10 cellular contexts compared by ENCODE assay signal in genomic region chr1:164563821-164564251, GRCh38. TPM values are rescaled to one million over a fixed set of nuclear protein-coding genes. Genes with fewer than 3 reads are reported as not detected.
DNase-seq lines count a peak whose midpoint lies in the region; ATAC-seq, FAIRE-seq and TF ChIP-seq lines count a peak whose summit lies in the region.
"Had no signal": no experiment of that assay in that cellular context is flagged by ENCODE, and none has a peak within 500 bp of the region (broad histone marks: within the 10 kb centered on the region; RNA-seq: fewer than 3 reads in every experiment).

No MANE protein-coding gene starts in this region.

- H3K27ac Mint-ChIP-seq in endodermal cell: no peak overlapping the region
- H3K27ac Mint-ChIP-seq in stimulated activated memory B cell treated with anti-CD40 and anti-IgM and Interleukin-4, amounts not matched to agents 10 μg/mL and 1 μg/mL and 100 μg/mL, for 72 hours: no peak overlapping the region
- H3K27ac Mint-ChIP-seq: activated B cell treated with CpG ODN at 0.5 μM for 24 hours had no signal

- H3K36me3 Mint-ChIP-seq in endodermal cell (ENCODE audit: low read depth): peaks cover 9% of the 10 kb centered on the region
- no peaks in the 10 kb centered on the region for H3K36me3 Mint-ChIP-seq in stimulated activated memory B cell treated with anti-CD40 and anti-IgM and Interleukin-4, amounts not matched to agents 10 μg/mL and 1 μg/mL and 100 μg/mL, for 72 hours

- no peak for TF ChIP-seq POLR2A in GM12892 (IDR thresholded peaks at IDR 0.05; ENCODE audit: low read depth, low read length)

- H3K27me3 ChIP-seq in endodermal cell (ENCODE audit: control insufficient read depth, insufficient read depth, low read length, poor library complexity, severe bottlenecking) (no peaks in the 10 kb centered on the region), muscle layer of duodenum (ENCODE audit: low read depth, low read length) (no peaks in the 10 kb centered on the region), upper lobe of right lung (no peaks in the 10 kb centered on the region)

- H3K9me3 ChIP-seq in endodermal cell (ENCODE audit: control insufficient read depth, low read length): no peaks in the 10 kb centered on the region
- no peaks in the 10 kb centered on the region for H3K9me3 ChIP-seq in muscle layer of duodenum (ENCODE audit: control insufficient read depth in 1 of 2, low read length in 2 of 2)
- H3K9me3 ChIP-seq in upper lobe of right lung: no peaks in the 10 kb centered on the region

- TF ChIP-seq CTCF in endodermal cell (conservative IDR thresholded peaks at IDR 0.05) (no peak), upper lobe of right lung (IDR thresholded peaks at IDR 0.05) (no peak)

- no peak for FAIRE-seq in GM12892 (lab: Jason Lieb, UNC)

- 63 to 81% methylated on average over 3 to 9 of the region's 9 CpGs for WGBS in endodermal cell (ENCODE audit: insufficient coverage in 1 of 2, insufficient read length in 1 of 2), 2 experiments

- no peak for ATAC-seq in upper lobe of right lung
- ATAC-seq in stimulated activated memory B cell treated with anti-CD40 and anti-IgM and Interleukin-4, amounts not matched to agents 10 μg/mL and 1 μg/mL and 100 μg/mL, for 72 hours: no peak

- peaks cover 13% of the 10 kb centered on the region for H3K4me1 ChIP-seq in endodermal cell (ENCODE audit: control insufficient read depth, insufficient read depth, low read length)
- H3K4me1 ChIP-seq in muscle layer of duodenum (ENCODE audit: control insufficient read depth in 1 of 2, insufficient read depth in 2 of 2, low read length in 2 of 2): peaks cover 0 to 4% of the 10 kb centered on the region in 2 donors
- peaks cover 9% of the 10 kb centered on the region for H3K4me1 ChIP-seq in upper lobe of right lung

- H3K27ac ChIP-seq in endodermal cell (ENCODE audit: low read depth, low read length) (no peak overlapping the region), muscle layer of duodenum (ENCODE audit: low read length) (peak overlapping the region; percentile 71), upper lobe of right lung (peak overlapping the region; percentile 81)

- H3K4me3 ChIP-seq in endodermal cell (ENCODE audit: low read length) (peak overlapping the region; percentile 94), muscle layer of duodenum (ENCODE audit: low read depth in 1 of 2, low read length in 2 of 2) (peak overlapping the region; percentile 71 to 93), upper lobe of right lung (peak overlapping the region; percentile 71)

- peaks cover 3% of the 10 kb centered on the region for H3K36me3 ChIP-seq in endodermal cell (ENCODE audit: control insufficient read depth, insufficient read depth, low read length)
- H3K36me3 ChIP-seq in muscle layer of duodenum (ENCODE audit: control insufficient read depth in 1 of 2, insufficient read depth in 2 of 2, low read length in 2 of 2): no peaks in the 10 kb centered on the region
- no peaks in the 10 kb centered on the region for H3K36me3 ChIP-seq in upper lobe of right lung

- no peak overlapping the region for H3K4me3 Mint-ChIP-seq in endodermal cell
- no peak overlapping the region for H3K4me3 Mint-ChIP-seq in stimulated activated memory B cell treated with anti-CD40 and anti-IgM and Interleukin-4, amounts not matched to agents 10 μg/mL and 1 μg/mL and 100 μg/mL, for 72 hours
- H3K4me3 Mint-ChIP-seq: activated B cell treated with CpG ODN at 0.5 μM for 24 hours had no signal

- no peaks in the 10 kb centered on the region for H3K27me3 Mint-ChIP-seq in endodermal cell (ENCODE audit: insufficient read depth)
- peaks cover 24% of the 10 kb centered on the region for H3K27me3 Mint-ChIP-seq in stimulated activated memory B cell treated with anti-CD40 and anti-IgM and Interleukin-4, amounts not matched to agents 10 μg/mL and 1 μg/mL and 100 μg/mL, for 72 hours

- no peaks in the 10 kb centered on the region for H3K9me3 Mint-ChIP-seq in endodermal cell
- no peaks in the 10 kb centered on the region for H3K9me3 Mint-ChIP-seq in stimulated activated memory B cell treated with anti-CD40 and anti-IgM and Interleukin-4, amounts not matched to agents 10 μg/mL and 1 μg/mL and 100 μg/mL, for 72 hours
- H3K9me3 Mint-ChIP-seq: activated B cell treated with CpG ODN at 0.5 μM for 24 hours had no signal

- intact Hi-C loops in upper lobe of right lung (cut with DNase I): no loop called here

- H3K9ac ChIP-seq in endodermal cell (ENCODE audit: extremely low read depth, low read length, poor library complexity, severe bottlenecking): no peak overlapping the region

- peaks cover 58% of the 10 kb centered on the region for H3K4me1 Mint-ChIP-seq in endodermal cell
- H3K4me1 Mint-ChIP-seq in stimulated activated memory B cell treated with anti-CD40 and anti-IgM and Interleukin-4, amounts not matched to agents 10 μg/mL and 1 μg/mL and 100 μg/mL, for 72 hours: peaks cover 6% of the 10 kb centered on the region

- DNase-seq in SHP77 treated with DMSO at 0.1 percent for 48 hours (lab: John Stamatoyannopoulos, UW) (peak; percentile 47), SHP77 (lab: John Stamatoyannopoulos, UW) (no peak), endodermal cell (no peak), upper lobe of right lung (no peak), NAMALWA (ENCODE audit: low spot score) (no peak), GM12892 (ENCODE audit: insufficient read length) (no peak)
- DNase-seq: activated B cell treated with CpG ODN at 0.5 μM for 24 hours, NCI-H526 had no signal

RNA-seq across cellular contexts. Expression of gene PBX1, which starts 4.9 kb away (rescaled TPM):
- total RNA-seq in endodermal cell (10 to 100 TPM; 59.9 to 79.2 TPM), upper lobe of right lung (56.7 TPM)
- 99.5 TPM for polyA plus RNA-seq in endodermal cell (2013, experiment 1 of 2)
- 96.0 TPM for polyA plus RNA-seq in endodermal cell (2013, experiment 2 of 2)
- 0.06 TPM for polyA plus RNA-seq in GM12892 (2012; ENCODE audit: missing spikeins)
- total RNA-seq: activated B cell treated with CpG ODN at 0.5 μM for 24 hours had no signal
